In the genomic region with DNA sequence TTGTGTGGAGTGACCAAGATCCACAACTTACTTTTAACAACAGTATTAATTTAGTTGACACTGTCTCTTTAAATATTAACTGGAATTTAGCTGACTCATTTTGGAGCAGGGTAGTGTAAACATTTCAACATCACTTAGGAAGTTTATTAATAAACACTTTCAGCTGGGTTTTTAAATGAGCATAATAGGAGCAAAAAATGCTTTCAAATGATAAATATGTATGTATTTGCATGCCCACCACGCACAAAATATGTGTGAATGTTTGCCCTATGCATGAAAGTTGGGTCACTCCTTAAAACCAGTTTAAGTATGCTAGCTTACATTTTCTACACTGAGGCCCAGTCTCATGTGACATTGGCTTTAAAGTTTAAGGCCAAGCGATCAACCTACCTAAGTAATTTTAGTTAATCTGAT, we compare ENCODE assay signal across 8 cellular contexts. TPM values are rescaled to one million over a fixed set of nuclear protein-coding genes. Genes with fewer than 3 reads are reported as not detected.
DNase-seq lines count a peak whose midpoint lies in the region; ATAC-seq and TF ChIP-seq lines count a peak whose summit lies in the region.

No MANE protein-coding gene starts in this region.

- no peak for ATAC-seq in GM19351 (IDR thresholded peaks at IDR 0.05; ENCODE audit: unreplicated experiment)
- no peak for ATAC-seq in HG02678 (IDR thresholded peaks at IDR 0.05; ENCODE audit: unreplicated experiment)
- ATAC-seq in HG02588 (IDR thresholded peaks at IDR 0.05; ENCODE audit: unreplicated experiment) = no peak

- peaks cover 76% of the 10 kb centered on the region for H3K79me2 ChIP-seq in Karpas-422 (ENCODE audit: low read length)

- H3K9ac ChIP-seq in Karpas-422 (ENCODE audit: low read length) = peak overlapping the region; percentile 96; the same call in 1 of the 2 replicates

- peak; percentile 23 for DNase-seq in AG20443 (ENCODE audit: low spot score)
- DNase-seq in Karpas-422 = no peak
- no peak for DNase-seq in coronary artery (ENCODE audit: low spot score)
- peak; percentile 28 for DNase-seq in myocyte (ENCODE audit: low read depth)
- no peak for DNase-seq in germinal center (ENCODE audit: low spot score)

- peaks cover 53% of the 10 kb centered on the region for H3K36me3 ChIP-seq in Karpas-422 (ENCODE audit: insufficient read depth, low read length)

- H3K9me2 ChIP-seq in Karpas-422 (replicated peaks; ENCODE audit: insufficient read depth, low read length) = no peaks in the 10 kb centered on the region

- H4K20me1 ChIP-seq in Karpas-422 (ENCODE audit: insufficient read depth, low read depth, low read length) = peaks cover 55% of the 10 kb centered on the region

- no peak overlapping the region for H2AFZ ChIP-seq in Karpas-422 (ENCODE audit: low read length)

- no peak for TF ChIP-seq CTCF in coronary artery (IDR thresholded peaks at IDR 0.05)

- H3K27ac ChIP-seq in Karpas-422 (ENCODE audit: low read length) (no peak overlapping the region; the same call in 1 of the 2 replicates), coronary artery (peak overlapping the region; percentile 99)

- H3K4me3 ChIP-seq in Karpas-422 (ENCODE audit: low read length) = peak overlapping the region; percentile 92
- H3K4me3 ChIP-seq in coronary artery = peak overlapping the region; percentile 95

- H3K4me1 ChIP-seq in Karpas-422 (ENCODE audit: low read length) = peaks cover 29% of the 10 kb centered on the region

- no peaks in the 10 kb centered on the region for H3K9me3 ChIP-seq in Karpas-422 (ENCODE audit: low read length)

- H3K27me3 ChIP-seq in Karpas-422 (ENCODE audit: low read length) = no peaks in the 10 kb centered on the region

- peak overlapping the region; percentile 94 for H3K4me2 ChIP-seq in Karpas-422 (ENCODE audit: low read depth, low read length, poor library complexity, severe bottlenecking)

RNA-seq across cellular contexts. Expression of a gene that starts 2.9 kb away (rescaled TPM):
- 35.0 and 46.4 TPM in 2 replicates for total RNA-seq in Karpas-422 (2014; rRNA removed; shearing (Covaris generic); ENCODE audit: low replicate concordance)
- 139 and 182 TPM in 2 replicates for total RNA-seq in myocyte
- polyA plus RNA-seq in myocyte (2012) = 145 TPM

Comparison
In these comparisons a context has a peak if more than half of its experiments do, and no peak if none do; other contexts are left out.
1. DNase-seq: peak in AG20443 (single experiment) and myocyte (single experiment); none in Karpas-422 (single experiment), coronary artery (single experiment) and germinal center (single experiment).